1 cellular context compared by ENCODE assay signal in genomic region chr7:135708041-135708440, GRCh38.
TF ChIP-seq lines count a peak whose summit lies in the region.

No MANE protein-coding gene starts in this region.

TF ChIP-seq in IMR-90, 13 proteins besides CTCF, POLR2A, EP300 and RAD21:
- TF ChIP-seq USF2 (IDR thresholded peaks at IDR 0.05; ENCODE audit: low read depth, low read length) (no peak), CHD1 (IDR thresholded peaks at IDR 0.05; ENCODE audit: low read depth, low read length) (no peak), BHLHE40 (IDR thresholded peaks at IDR 0.05; ENCODE audit: low read depth, low read length) (no peak), NFE2L2 (IDR thresholded peaks at IDR 0.05; ENCODE audit: low read depth, low read length) (no peak), ELK1 (IDR thresholded peaks at IDR 0.05; ENCODE audit: borderline replicate concordance, low read depth, low read length) (no peak)
TF ChIP-seq in IMR-90: peak in this region for 0.
